In the genomic region with DNA sequence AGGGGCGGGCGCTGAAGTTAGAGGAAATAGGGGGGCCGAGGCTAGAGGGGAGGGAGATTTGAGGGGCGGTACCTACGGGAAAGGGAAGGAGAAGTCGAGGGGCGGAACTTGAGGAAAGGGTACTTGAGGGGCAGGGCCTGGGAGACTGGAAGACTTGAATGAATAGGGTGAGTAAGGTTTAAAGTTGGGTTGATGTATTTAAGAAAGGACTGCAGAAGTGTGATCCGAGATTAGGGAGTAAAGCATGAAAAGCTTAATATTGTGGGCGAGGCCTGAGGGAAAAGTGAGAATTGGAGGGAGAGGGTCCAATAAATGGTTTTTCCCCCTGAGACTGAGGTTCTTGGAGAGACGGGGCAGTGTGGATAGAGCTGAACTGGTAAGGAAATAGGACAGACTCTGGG, we compare ENCODE assay signal across 8 cellular contexts. TPM values are rescaled to one million over a fixed set of nuclear protein-coding genes. Genes with fewer than 3 reads are reported as not detected.
DNase-seq lines count a peak whose midpoint lies in the region; ATAC-seq lines count a peak whose summit lies in the region.

No MANE protein-coding gene starts in this region.

- H3K9me3 Mint-ChIP-seq in activated CD8-positive, alpha-beta memory T cell treated with anti-CD3 and anti-CD28 coated beads, Interleukin-2, amount 10 ng/mL, durations not matched to agents 7 days and 5 days (ENCODE audit: low read depth) = no peaks in the 10 kb centered on the region
- H3K9me3 Mint-ChIP-seq in activated T-helper 17 cell treated with anti-CD3 and anti-CD28 coated beads, Interleukin-2, amount 50 U/mL, for 72 hours = no peaks in the 10 kb centered on the region

- CTCF ChIA-PET in activated CD8-positive, alpha-beta memory T cell treated with anti-CD3 and anti-CD28 coated beads, Interleukin-2, amount 10 ng/mL, durations not matched to agents 7 days and 5 days (lab: Charles Lee) = interaction anchor here (1.8 kb wide), 1 partner anchor 88 kb away, joined by 6 read pairs; no protein-coding TSS in a partner anchor

- peak overlapping the region; percentile 100 for H3K4me3 ChIP-seq in iPS-18c (ENCODE audit: insufficient read depth, low read depth, low read length)

- H3K27ac ChIP-seq in temporal lobe (ENCODE audit: low read depth, low read length) = peak overlapping the region; percentile 79

- H3K36me3 Mint-ChIP-seq in activated CD8-positive, alpha-beta memory T cell treated with anti-CD3 and anti-CD28 coated beads, Interleukin-2, amount 10 ng/mL, durations not matched to agents 7 days and 5 days = peaks cover 45% of the 10 kb centered on the region
- H3K36me3 Mint-ChIP-seq in activated T-helper 17 cell treated with anti-CD3 and anti-CD28 coated beads, Interleukin-2, amount 50 U/mL, for 72 hours (ENCODE audit: low read depth) = peaks cover 56% of the 10 kb centered on the region

- peaks cover 52% of the 10 kb centered on the region for H3K4me1 Mint-ChIP-seq in activated CD8-positive, alpha-beta memory T cell treated with anti-CD3 and anti-CD28 coated beads, Interleukin-2, amount 10 ng/mL, durations not matched to agents 7 days and 5 days
- H3K4me1 Mint-ChIP-seq in activated T-helper 17 cell treated with anti-CD3 and anti-CD28 coated beads, Interleukin-2, amount 50 U/mL, for 72 hours = peaks cover 15% of the 10 kb centered on the region

- no peak for DNase-seq in activated CD8-positive, alpha-beta memory T cell treated with anti-CD3 and anti-CD28 coated beads, Interleukin-2, amount 10 ng/mL, durations not matched to agents 7 days and 5 days
- DNase-seq in activated CD8-positive, alpha-beta memory T cell treated with anti-CD3 and anti-CD28 coated beads, Interleukin-2, amount 50 U/mL, for 4 hours = no peak
- no peak for DNase-seq in activated CD4-positive, CD25-positive, alpha-beta regulatory T cell (lab: John Stamatoyannopoulos, UW)
- no peak for DNase-seq in GF-D8 (lab: John Stamatoyannopoulos, UW)

- ATAC-seq in activated CD8-positive, alpha-beta memory T cell treated with anti-CD3 and anti-CD28 coated beads, Interleukin-2, amount 10 ng/mL, durations not matched to agents 7 days and 5 days = no peak
- ATAC-seq in activated T-helper 17 cell treated with anti-CD3 and anti-CD28 coated beads, Interleukin-2, amount 50 U/mL, for 72 hours (replicated peaks) = no peak
- ATAC-seq in GM21390 (IDR thresholded peaks at IDR 0.05; ENCODE audit: unreplicated experiment) = no peak

- H3K4me3 Mint-ChIP-seq in activated CD8-positive, alpha-beta memory T cell treated with anti-CD3 and anti-CD28 coated beads, Interleukin-2, amount 10 ng/mL, durations not matched to agents 7 days and 5 days = peak overlapping the region; percentile 85
- peak overlapping the region; percentile 90 for H3K4me3 Mint-ChIP-seq in activated T-helper 17 cell treated with anti-CD3 and anti-CD28 coated beads, Interleukin-2, amount 50 U/mL, for 72 hours

- no peaks in the 10 kb centered on the region for H3K27me3 Mint-ChIP-seq in activated CD8-positive, alpha-beta memory T cell treated with anti-CD3 and anti-CD28 coated beads, Interleukin-2, amount 10 ng/mL, durations not matched to agents 7 days and 5 days
- no peaks in the 10 kb centered on the region for H3K27me3 Mint-ChIP-seq in activated T-helper 17 cell treated with anti-CD3 and anti-CD28 coated beads, Interleukin-2, amount 50 U/mL, for 72 hours

- H3K27ac Mint-ChIP-seq in activated CD8-positive, alpha-beta memory T cell treated with anti-CD3 and anti-CD28 coated beads, Interleukin-2, amount 10 ng/mL, durations not matched to agents 7 days and 5 days = peak overlapping the region; percentile 90
- H3K27ac Mint-ChIP-seq in activated T-helper 17 cell treated with anti-CD3 and anti-CD28 coated beads, Interleukin-2, amount 50 U/mL, for 72 hours = peak overlapping the region; percentile 87

- H3K9me3 ChIP-seq in iPS-18c (ENCODE audit: control insufficient read depth, insufficient read depth, low read length) = no peaks in the 10 kb centered on the region

RNA-seq across cellular contexts. Expression of gene HSCB, which starts 0.7 kb away (rescaled TPM):
- total RNA-seq in activated CD8-positive, alpha-beta memory T cell treated with anti-CD3 and anti-CD28 coated beads, Interleukin-2, amount 10 ng/mL, durations not matched to agents 7 days and 5 days = 10 to 100 TPM; 17.6 to 19.2 TPM
- 10 to 100 TPM; 18.9 to 20.3 TPM for total RNA-seq in activated T-helper 17 cell treated with anti-CD3 and anti-CD28 coated beads, Interleukin-2, amount 50 U/mL, for 72 hours
- total RNA-seq in temporal lobe = 4.2 TPM

RNA-seq across cellular contexts. Expression of gene CHEK2, which starts 0.9 kb away (rescaled TPM):
- 10 to 100 TPM; 31.6 to 49.0 TPM for total RNA-seq in activated CD8-positive, alpha-beta memory T cell treated with anti-CD3 and anti-CD28 coated beads, Interleukin-2, amount 10 ng/mL, durations not matched to agents 7 days and 5 days
- total RNA-seq in activated T-helper 17 cell treated with anti-CD3 and anti-CD28 coated beads, Interleukin-2, amount 50 U/mL, for 72 hours = 10 to 100 TPM; 27.0 to 40.1 TPM
- 2.5 TPM for total RNA-seq in temporal lobe

RNA-seq across cellular contexts. Expression of gene CCDC117, which starts 29.9 kb away (rescaled TPM):
- 10 to 100 TPM; 35.5 to 42.4 TPM for total RNA-seq in activated CD8-positive, alpha-beta memory T cell treated with anti-CD3 and anti-CD28 coated beads, Interleukin-2, amount 10 ng/mL, durations not matched to agents 7 days and 5 days
- 10 to 100 TPM; 16.0 to 20.0 TPM for total RNA-seq in activated T-helper 17 cell treated with anti-CD3 and anti-CD28 coated beads, Interleukin-2, amount 50 U/mL, for 72 hours
- 19.4 TPM for total RNA-seq in temporal lobe

RNA-seq across cellular contexts. Expression of gene XBP1, which starts 57.8 kb away (rescaled TPM):
- total RNA-seq in activated CD8-positive, alpha-beta memory T cell treated with anti-CD3 and anti-CD28 coated beads, Interleukin-2, amount 10 ng/mL, durations not matched to agents 7 days and 5 days = 100 to 1,000 TPM; 139 to 141 TPM
- total RNA-seq in activated T-helper 17 cell treated with anti-CD3 and anti-CD28 coated beads, Interleukin-2, amount 50 U/mL, for 72 hours = 10 to 100 TPM; 55.4 to 62.3 TPM
- total RNA-seq in temporal lobe = 23.1 TPM
